Comparison of ENCODE assay signal across 10 cellular contexts in the genomic region with DNA sequence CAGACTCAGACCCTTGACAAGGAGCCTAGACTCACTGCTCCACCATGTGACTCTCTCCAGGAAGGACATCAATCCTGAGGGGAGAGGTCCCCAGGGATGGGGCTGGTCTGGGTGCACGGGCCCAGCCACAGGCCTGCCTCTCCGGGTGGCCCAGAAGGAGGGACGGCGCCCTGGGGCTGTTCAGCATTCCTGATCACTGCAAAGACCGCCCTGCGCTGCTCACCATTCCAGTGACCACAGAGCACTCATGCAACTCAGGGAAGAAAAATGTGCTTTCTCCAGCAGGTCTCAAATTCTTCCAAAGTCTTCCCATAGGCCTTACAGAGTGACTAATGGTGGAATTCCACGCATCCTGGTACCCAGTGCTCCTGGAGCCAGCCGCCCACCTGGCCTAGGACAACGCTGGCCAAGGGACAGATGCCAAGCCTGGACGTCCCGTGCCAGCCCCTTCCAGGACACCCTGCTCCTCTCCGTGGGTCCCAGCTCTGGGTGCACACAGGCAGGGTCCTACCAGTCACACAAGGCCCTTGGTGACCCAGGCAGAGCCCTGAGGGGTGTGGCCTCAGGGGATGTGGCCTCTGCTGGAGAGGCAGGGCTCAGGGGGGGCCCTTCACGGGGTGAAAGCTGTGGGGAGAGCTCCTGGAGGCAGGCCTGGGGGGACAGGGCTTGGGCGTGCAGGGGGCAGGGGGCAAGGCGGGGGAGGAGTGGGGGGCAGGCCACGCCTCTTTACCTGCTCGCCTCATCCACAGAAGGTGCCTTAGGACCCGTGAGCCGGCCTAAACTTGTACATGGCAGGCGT.
DNase-seq lines count a peak whose midpoint lies in the region; ATAC-seq and TF ChIP-seq lines count a peak whose summit lies in the region.
"Had no signal": no experiment of that assay in that cellular context is flagged by ENCODE, and none has a peak within 500 bp of the region (broad histone marks: within the 10 kb centered on the region; RNA-seq: fewer than 3 reads in every experiment).

No MANE protein-coding gene starts in this region.

- H3K4me3 ChIP-seq in adipocyte (ENCODE audit: low read length) (no peak overlapping the region), iPS-20b (ENCODE audit: low read length) (peak overlapping the region; percentile 60; the same call in 1 of the 2 replicates), suprapubic skin (no peak overlapping the region)
- H3K4me3 ChIP-seq: mucosa of descending colon had no signal

- H3K27me3 ChIP-seq in adipocyte (replicated peaks; ENCODE audit: control insufficient read depth, insufficient read depth, low read length) = peaks cover 9% of the 10 kb centered on the region
- no peaks in the 10 kb centered on the region for H3K27me3 ChIP-seq in iPS-20b (ENCODE audit: insufficient read depth, low read length)
- H3K27me3 ChIP-seq in suprapubic skin = peaks cover 29% of the 10 kb centered on the region

- H3K36me3 ChIP-seq in adipocyte (ENCODE audit: control insufficient read depth, insufficient read depth, low read length, severe bottlenecking) (no peaks in the 10 kb centered on the region), iPS-20b (ENCODE audit: insufficient read depth, low read depth, low read length) (no peaks in the 10 kb centered on the region), suprapubic skin (no peaks in the 10 kb centered on the region)

- H3K4me1 ChIP-seq in adipocyte (ENCODE audit: control insufficient read depth, insufficient read depth, low read length) (no peaks in the 10 kb centered on the region), iPS-20b (ENCODE audit: insufficient read depth, low read length) (no peaks in the 10 kb centered on the region), suprapubic skin (peaks cover 5% of the 10 kb centered on the region)

- DNase-seq in HCEC 1CT = peak; percentile 53
- peak; percentile 74 for DNase-seq in adipocyte (ENCODE audit: low read depth)
- peak; percentile 66 to 69 for DNase-seq in suprapubic skin (ENCODE audit: low spot score in 2 of 2)
- DNase-seq in NCI-H2029 (lab: John Stamatoyannopoulos, UW) = no peak
- no peak for DNase-seq in retina
- no peak for DNase-seq in NCI-H82 treated with DMSO at 0.1 percent for 48 hours (lab: John Stamatoyannopoulos, UW; ENCODE audit: unreplicated experiment)
- DNase-seq: NCI-H2171 had no signal

- no peak for TF ChIP-seq POLR2A in suprapubic skin (IDR thresholded peaks at IDR 0.05)

- ATAC-seq in GM21390 (IDR thresholded peaks at IDR 0.05; ENCODE audit: unreplicated experiment) = no peak

- H3K27ac ChIP-seq in iPS-20b (ENCODE audit: low read length) = no peak overlapping the region
- H3K27ac ChIP-seq in suprapubic skin = no peak overlapping the region

- WGBS in suprapubic skin = 97% methylated on average over 6 of the region's 20 CpGs

- H3K9me3 ChIP-seq in adipocyte (ENCODE audit: control insufficient read depth, low read length) = peaks cover 6% of the 10 kb centered on the region
- no peaks in the 10 kb centered on the region for H3K9me3 ChIP-seq in iPS-20b (ENCODE audit: insufficient read depth, low read depth, low read length)
- H3K9me3 ChIP-seq in suprapubic skin = no peaks in the 10 kb centered on the region
- H3K9me3 ChIP-seq: mucosa of descending colon had no signal

- TF ChIP-seq EP300 in suprapubic skin (IDR thresholded peaks at IDR 0.05) = no peak

- no peak for TF ChIP-seq CTCF in suprapubic skin (IDR thresholded peaks at IDR 0.05)

- no peak overlapping the region for H3K9ac ChIP-seq in adipocyte (ENCODE audit: low read length)
- H3K9ac ChIP-seq in iPS-20b (ENCODE audit: low read depth, low read length) = no peak overlapping the region

Comparison
In these comparisons a context has a peak if more than half of its experiments do, and no peak if none do; other contexts are left out.
1. DNase-seq: peak in HCEC 1CT (single experiment), adipocyte (single experiment) and suprapubic skin (2 of 2); none in NCI-H2029 (single experiment), retina (single experiment) and NCI-H82 treated with DMSO at 0.1 percent for 48 hours (single experiment).